In genomic region chr11:87437133-87437843, GRCh38 we compare ENCODE assay signal across 14 cellular contexts.
DNase-seq lines count a peak whose midpoint lies in the region; ATAC-seq, FAIRE-seq and TF ChIP-seq lines count a peak whose summit lies in the region.
"Had no signal": no experiment of that assay in that cellular context is flagged by ENCODE, and none has a peak within 500 bp of the region (broad histone marks: within the 10 kb centered on the region; RNA-seq: fewer than 3 reads in every experiment).

No MANE protein-coding gene starts in this region.

- no peak overlapping the region for H3K9ac ChIP-seq in PC-3 (ENCODE audit: low read length)
- no peak overlapping the region for H3K9ac ChIP-seq in fibroblast of lung (ENCODE audit: insufficient read depth, low read length)

- H2AFZ ChIP-seq in PC-3 (ENCODE audit: low read length) (no peak overlapping the region), fibroblast of lung (ENCODE audit: low read length) (no peak overlapping the region)

- H3K27me3 ChIP-seq in PC-3 (ENCODE audit: low read length) (no peaks in the 10 kb centered on the region), fibroblast of lung (ENCODE audit: control insufficient read depth, insufficient read depth, low read length) (no peaks in the 10 kb centered on the region), tibial nerve (no peaks in the 10 kb centered on the region)

- 75 to 81% methylated on average over 5 of the region's 5 CpGs for WGBS in tibial nerve, 2 donors

- no peak for DNase-seq in PC-3
- peak in 1 of 2 donors; percentile 36 for DNase-seq in fibroblast of lung (ENCODE audit: low read depth in 2 of 2)
- no peak for DNase-seq in urothelium cell line (ENCODE audit: low spot score)
- DNase-seq in GOT3 (lab: John Stamatoyannopoulos, UW), result no peak
- DNase-seq in NCI-H187 treated with DMSO at 0.1 percent for 48 hours (lab: John Stamatoyannopoulos, UW), result no peak
- DNase-seq in tibial nerve (ENCODE audit: low spot score in 2 of 2), result no peak
- DNase-seq: Caco-2; CD4-positive, CD25-positive, alpha-beta regulatory T cell; KG1; NCI-H146; NCI-H2081 treated with DMSO at 0.1 percent for 48 hours; NCI-H524; SIG-M5 had no signal

- POLR2A ChIA-PET in PC-3 (lab: Charles Lee; ENCODE audit: unreplicated experiment), result no interaction called here

- no peak for TF ChIP-seq POLR2A in tibial nerve (IDR thresholded peaks at IDR 0.05)

- H3K79me2 ChIP-seq in PC-3 (ENCODE audit: low read length), result no peaks in the 10 kb centered on the region
- H3K79me2 ChIP-seq in fibroblast of lung (ENCODE audit: control insufficient read depth, insufficient read depth, low read length), result no peaks in the 10 kb centered on the region

- peak; percentile 58 for FAIRE-seq in urothelium cell line (lab: Jason Lieb, UNC)

- CTCF ChIA-PET in PC-3 (lab: Charles Lee), result interaction anchor here (0.7 kb wide), 2 partner anchors 46 to 1574 kb away, joined by 10 to 13 read pairs; no protein-coding TSS in a partner anchor

- peak overlapping the region; percentile 11; the same call in 1 of the 2 replicates for H3K4me2 ChIP-seq in PC-3 (ENCODE audit: low read length)
- H3K4me2 ChIP-seq in fibroblast of lung (ENCODE audit: extremely low read depth, insufficient read depth, low read length), result no peak overlapping the region

- no peak for TF ChIP-seq EP300 in tibial nerve (IDR thresholded peaks at IDR 0.05)

- ATAC-seq in HG02798 (IDR thresholded peaks at IDR 0.05; ENCODE audit: poor library complexity, unreplicated experiment) (peak; percentile 31), PC-3 (peak; percentile 18)

- H3K27ac ChIP-seq in PC-3 (ENCODE audit: low read length) (peak overlapping the region; percentile 3; the same call in 1 of the 2 replicates), fibroblast of lung (ENCODE audit: insufficient read depth, low read length) (peak overlapping the region; percentile 9), tibial nerve (no peak overlapping the region)

- H4K20me1 ChIP-seq in PC-3 (ENCODE audit: low read length) (no peaks in the 10 kb centered on the region), fibroblast of lung (ENCODE audit: control insufficient read depth, extremely low read depth, insufficient read depth, low read length) (no peaks in the 10 kb centered on the region)

- no peaks in the 10 kb centered on the region for H3K36me3 ChIP-seq in PC-3 (ENCODE audit: low read depth, low read length)
- H3K36me3 ChIP-seq in fibroblast of lung (ENCODE audit: control insufficient read depth, insufficient read depth, low read length), result no peaks in the 10 kb centered on the region
- H3K36me3 ChIP-seq in tibial nerve, result no peaks in the 10 kb centered on the region

- H3K4me3 ChIP-seq in PC-3 (ENCODE audit: low read length), result no peak overlapping the region
- no peak overlapping the region for H3K4me3 ChIP-seq in fibroblast of lung (replicated peaks in 1 of 4; ENCODE audit: control extremely low read depth in 1 of 4, insufficient read depth in 1 of 4, low read depth in 3 of 4, low read length in 4 of 4)
- no peak overlapping the region for H3K4me3 ChIP-seq in tibial nerve

- BruUV-seq in PC-3 (replicated peaks; lab: Mats Ljungman, UMichigan), result no TSS peak

- H3K4me1 ChIP-seq in PC-3 (ENCODE audit: insufficient read depth, low read length) (peaks cover 27% of the 10 kb centered on the region), fibroblast of lung (ENCODE audit: control insufficient read depth, extremely low read depth, insufficient read depth, low read length) (peaks cover 13% of the 10 kb centered on the region), tibial nerve (no peaks in the 10 kb centered on the region)

- H3K9me3 ChIP-seq in PC-3 (ENCODE audit: low read length), result no peaks in the 10 kb centered on the region
- no peaks in the 10 kb centered on the region for H3K9me3 ChIP-seq in fibroblast of lung (ENCODE audit: control insufficient read depth, insufficient read depth, low read depth, low read length)
- no peaks in the 10 kb centered on the region for H3K9me3 ChIP-seq in tibial nerve
- H3K9me3 ChIP-seq: Caco-2 had no signal

- TF ChIP-seq CTCF in PC-3 (conservative IDR thresholded peaks at IDR 0.05; ENCODE audit: low read depth, low read length) (no peak), fibroblast of lung (conservative IDR thresholded peaks at IDR 0.05 in 1 of 2, IDR thresholded peaks at IDR 0.05 in 1 of 2; ENCODE audit: low read depth in 1 of 2, low read length in 2 of 2) (no peak), tibial nerve (IDR thresholded peaks at IDR 0.05) (no peak)

- intact Hi-C loops in PC-3 (cut with micrococcal nuclease), result no loop called here

- no peaks in the 10 kb centered on the region for H3K9me2 ChIP-seq in PC-3 (replicated peaks; ENCODE audit: low read length)

- no peaks in the 10 kb centered on the region for H3F3A ChIP-seq in PC-3 (ENCODE audit: low read length, unreplicated experiment)

Comparison
In these comparisons a context has a peak if more than half of its experiments do, and no peak if none do; other contexts are left out.
1. H3K27ac ChIP-seq: peak in PC-3 (single experiment) and fibroblast of lung (single experiment); none in tibial nerve (0 of 4).